ENCODE assay signal across 1 cellular context in the genomic region with DNA sequence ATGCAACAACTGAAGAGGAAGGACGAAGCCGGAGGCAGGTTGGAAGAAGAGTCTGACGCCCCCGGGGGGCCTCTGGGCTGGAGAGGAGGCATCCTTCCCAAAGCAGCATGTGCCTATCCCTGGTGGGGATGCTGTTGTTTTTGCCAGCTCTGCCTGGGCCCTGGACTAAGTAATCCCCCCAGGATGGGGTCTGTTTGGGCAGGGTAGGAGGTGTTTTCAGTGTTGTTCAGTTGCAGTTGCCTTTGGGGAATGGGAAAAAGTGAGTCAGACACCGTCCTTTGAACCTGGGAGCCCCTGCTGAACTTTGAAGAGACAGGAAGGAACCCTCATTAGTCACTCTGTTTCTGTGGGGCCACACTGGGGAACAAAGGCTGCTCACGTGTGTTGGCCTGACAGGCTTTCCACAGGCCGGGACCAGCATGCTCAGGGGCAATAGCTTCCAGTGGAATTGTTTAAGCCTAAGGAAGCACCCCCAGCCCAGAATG.
TF ChIP-seq lines count a peak whose summit lies in the region.

No MANE protein-coding gene starts in this region.

TF ChIP-seq in HepG2, 621 proteins besides CTCF, POLR2A, EP300 and RAD21 (continued from another document and continues in another):
- TF ChIP-seq, protein P1, sequence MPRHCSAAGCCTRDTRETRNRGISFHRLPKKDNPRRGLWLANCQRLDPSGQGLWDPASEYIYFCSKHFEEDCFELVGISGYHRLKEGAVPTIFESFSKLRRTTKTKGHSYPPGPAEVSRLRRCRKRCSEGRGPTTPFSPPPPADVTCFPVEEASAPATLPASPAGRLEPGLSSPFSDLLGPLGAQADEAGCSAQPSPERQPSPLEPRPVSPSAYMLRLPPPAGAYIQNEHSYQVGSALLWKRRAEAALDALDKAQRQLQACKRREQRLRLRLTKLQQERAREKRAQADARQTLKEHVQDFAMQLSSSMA (CRISPR knock-in tag; IDR thresholded peaks at IDR 0.05): no peak
- TF ChIP-seq, protein P2, sequence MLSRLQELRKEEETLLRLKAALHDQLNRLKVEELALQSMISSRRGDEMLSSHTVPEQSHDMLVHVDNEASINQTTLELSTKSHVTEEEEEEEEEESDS (CRISPR knock-in tag; IDR thresholded peaks at IDR 0.05; ENCODE audit: borderline replicate concordance): no peak
- TF ChIP-seq, protein P3, sequence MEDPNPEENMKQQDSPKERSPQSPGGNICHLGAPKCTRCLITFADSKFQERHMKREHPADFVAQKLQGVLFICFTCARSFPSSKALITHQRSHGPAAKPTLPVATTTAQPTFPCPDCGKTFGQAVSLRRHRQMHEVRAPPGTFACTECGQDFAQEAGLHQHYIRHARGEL (CRISPR knock-in tag; IDR thresholded peaks at IDR 0.05): no peak
- TF ChIP-seq BHLHE40 (IDR thresholded peaks at IDR 0.05; ENCODE audit: low read length): peak; percentile 92
- no peak for TF ChIP-seq ZNF460 (CRISPR knock-in tag; IDR thresholded peaks at IDR 0.05; ENCODE audit: borderline replicate concordance)
- TF ChIP-seq, protein P4, sequence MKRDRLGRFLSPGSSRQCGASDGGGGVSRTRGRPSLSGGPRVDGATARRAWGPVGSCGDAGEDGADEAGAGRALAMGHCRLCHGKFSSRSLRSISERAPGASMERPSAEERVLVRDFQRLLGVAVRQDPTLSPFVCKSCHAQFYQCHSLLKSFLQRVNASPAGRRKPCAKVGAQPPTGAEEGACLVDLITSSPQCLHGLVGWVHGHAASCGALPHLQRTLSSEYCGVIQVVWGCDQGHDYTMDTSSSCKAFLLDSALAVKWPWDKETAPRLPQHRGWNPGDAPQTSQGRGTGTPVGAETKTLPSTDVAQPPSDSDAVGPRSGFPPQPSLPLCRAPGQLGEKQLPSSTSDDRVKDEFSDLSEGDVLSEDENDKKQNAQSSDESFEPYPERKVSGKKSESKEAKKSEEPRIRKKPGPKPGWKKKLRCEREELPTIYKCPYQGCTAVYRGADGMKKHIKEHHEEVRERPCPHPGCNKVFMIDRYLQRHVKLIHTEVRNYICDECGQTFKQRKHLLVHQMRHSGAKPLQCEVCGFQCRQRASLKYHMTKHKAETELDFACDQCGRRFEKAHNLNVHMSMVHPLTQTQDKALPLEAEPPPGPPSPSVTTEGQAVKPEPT (CRISPR knock-in tag; IDR thresholded peaks at IDR 0.05; ENCODE audit: low read depth): no peak
- TF ChIP-seq, protein P5, sequence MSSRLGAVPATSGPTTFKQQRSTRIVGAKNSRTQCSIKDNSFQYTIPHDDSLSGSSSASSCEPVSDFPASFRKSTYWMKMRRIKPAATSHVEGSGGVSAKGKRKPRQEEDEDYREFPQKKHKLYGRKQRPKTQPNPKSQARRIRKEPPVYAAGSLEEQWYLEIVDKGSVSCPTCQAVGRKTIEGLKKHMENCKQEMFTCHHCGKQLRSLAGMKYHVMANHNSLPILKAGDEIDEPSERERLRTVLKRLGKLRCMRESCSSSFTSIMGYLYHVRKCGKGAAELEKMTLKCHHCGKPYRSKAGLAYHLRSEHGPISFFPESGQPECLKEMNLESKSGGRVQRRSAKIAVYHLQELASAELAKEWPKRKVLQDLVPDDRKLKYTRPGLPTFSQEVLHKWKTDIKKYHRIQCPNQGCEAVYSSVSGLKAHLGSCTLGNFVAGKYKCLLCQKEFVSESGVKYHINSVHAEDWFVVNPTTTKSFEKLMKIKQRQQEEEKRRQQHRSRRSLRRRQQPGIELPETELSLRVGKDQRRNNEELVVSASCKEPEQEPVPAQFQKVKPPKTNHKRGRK (CRISPR knock-in tag; IDR thresholded peaks at IDR 0.05): no peak
- TF ChIP-seq NR2F1 (CRISPR knock-in tag; IDR thresholded peaks at IDR 0.05): 0 out of 4 replicates have a peak, but pooled peaks of 1 of the 2 experiments have one; percentile 32
- no peak for TF ChIP-seq NR1H2 (CRISPR knock-in tag; IDR thresholded peaks at IDR 0.05; ENCODE audit: borderline replicate concordance, low read depth)
- no peak for TF ChIP-seq SOX6 (IDR thresholded peaks at IDR 0.05)
- peak; percentile 47 for TF ChIP-seq SOX6 (CRISPR knock-in tag; IDR thresholded peaks at IDR 0.05)
- TF ChIP-seq GABPB1 (CRISPR knock-in tag; IDR thresholded peaks at IDR 0.05): no peak
- TF ChIP-seq THAP11 (CRISPR knock-in tag; IDR thresholded peaks at IDR 0.05): no peak
- TF ChIP-seq CBX1 (IDR thresholded peaks at IDR 0.05; ENCODE audit: low read depth): no peak
- no peak for TF ChIP-seq ZNF737 (CRISPR knock-in tag; IDR thresholded peaks at IDR 0.05; ENCODE audit: borderline replicate concordance)
- no peak for TF ChIP-seq GABPA (IDR thresholded peaks at IDR 0.05; ENCODE audit: low read depth, low read length)
- peak; percentile 39; the same call in 1 of the 2 replicates for TF ChIP-seq GABPA (CRISPR knock-in tag; IDR thresholded peaks at IDR 0.05; ENCODE audit: low read depth)
- TF ChIP-seq, protein P6, sequence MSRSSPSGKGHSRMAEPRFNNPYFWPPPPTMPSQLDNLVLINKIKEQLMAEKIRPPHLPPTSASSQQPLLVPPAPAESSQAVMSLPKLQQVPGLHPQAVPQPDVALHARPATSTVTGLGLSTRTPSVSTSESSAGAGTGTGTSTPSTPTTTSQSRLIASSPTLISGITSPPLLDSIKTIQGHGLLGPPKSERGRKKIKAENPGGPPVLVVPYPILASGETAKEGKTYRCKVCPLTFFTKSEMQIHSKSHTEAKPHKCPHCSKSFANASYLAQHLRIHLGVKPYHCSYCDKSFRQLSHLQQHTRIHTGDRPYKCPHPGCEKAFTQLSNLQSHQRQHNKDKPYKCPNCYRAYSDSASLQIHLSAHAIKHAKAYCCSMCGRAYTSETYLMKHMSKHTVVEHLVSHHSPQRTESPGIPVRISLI (CRISPR knock-in tag; IDR thresholded peaks at IDR 0.05; ENCODE audit: borderline replicate concordance): no peak
- TF ChIP-seq SOX13 (IDR thresholded peaks at IDR 0.05): peak; percentile 30; the same call in 1 of the 2 replicates
- TF ChIP-seq SOX13 (CRISPR knock-in tag; conservative IDR thresholded peaks at IDR 0.05 in 1 of 2, IDR thresholded peaks at IDR 0.05 in 1 of 2): peak in 1 of 2 experiments; percentile 25; a peak in 1 of 4 replicates
- TF ChIP-seq ZNF510 (CRISPR knock-in tag; IDR thresholded peaks at IDR 0.05; ENCODE audit: low read depth): no peak
- TF ChIP-seq TCF7 (IDR thresholded peaks at IDR 0.05; ENCODE audit: low read depth): peak; percentile 53; the same call in 1 of the 2 replicates
- TF ChIP-seq ZNF296 (CRISPR knock-in tag; conservative IDR thresholded peaks at IDR 0.05): no peak
- TF ChIP-seq ZNF3 (CRISPR knock-in tag; IDR thresholded peaks at IDR 0.05): no peak
- TF ChIP-seq, protein P7, sequence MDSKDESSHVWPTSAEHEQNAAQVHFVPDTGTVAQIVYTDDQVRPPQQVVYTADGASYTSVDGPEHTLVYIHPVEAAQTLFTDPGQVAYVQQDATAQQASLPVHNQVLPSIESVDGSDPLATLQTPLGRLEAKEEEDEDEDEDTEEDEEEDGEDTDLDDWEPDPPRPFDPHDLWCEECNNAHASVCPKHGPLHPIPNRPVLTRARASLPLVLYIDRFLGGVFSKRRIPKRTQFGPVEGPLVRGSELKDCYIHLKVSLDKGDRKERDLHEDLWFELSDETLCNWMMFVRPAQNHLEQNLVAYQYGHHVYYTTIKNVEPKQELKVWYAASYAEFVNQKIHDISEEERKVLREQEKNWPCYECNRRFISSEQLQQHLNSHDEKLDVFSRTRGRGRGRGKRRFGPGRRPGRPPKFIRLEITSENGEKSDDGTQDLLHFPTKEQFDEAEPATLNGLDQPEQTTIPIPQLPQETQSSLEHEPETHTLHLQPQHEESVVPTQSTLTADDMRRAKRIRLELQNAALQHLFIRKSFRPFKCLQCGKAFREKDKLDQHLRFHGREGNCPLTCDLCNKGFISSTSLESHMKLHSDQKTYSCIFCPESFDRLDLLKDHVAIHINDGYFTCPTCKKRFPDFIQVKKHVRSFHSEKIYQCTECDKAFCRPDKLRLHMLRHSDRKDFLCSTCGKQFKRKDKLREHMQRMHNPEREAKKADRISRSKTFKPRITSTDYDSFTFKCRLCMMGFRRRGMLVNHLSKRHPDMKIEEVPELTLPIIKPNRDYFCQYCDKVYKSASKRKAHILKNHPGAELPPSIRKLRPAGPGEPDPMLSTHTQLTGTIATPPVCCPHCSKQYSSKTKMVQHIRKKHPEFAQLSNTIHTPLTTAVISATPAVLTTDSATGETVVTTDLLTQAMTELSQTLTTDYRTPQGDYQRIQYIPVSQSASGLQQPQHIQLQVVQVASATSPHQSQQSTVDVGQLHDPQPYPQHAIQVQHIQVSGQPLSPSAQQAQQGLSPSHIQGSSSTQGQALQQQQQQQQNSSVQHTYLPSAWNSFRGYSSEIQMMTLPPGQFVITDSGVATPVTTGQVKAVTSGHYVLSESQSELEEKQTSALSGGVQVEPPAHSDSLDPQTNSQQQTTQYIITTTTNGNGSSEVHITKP (CRISPR knock-in tag; IDR thresholded peaks at IDR 0.05; ENCODE audit: low read depth): no peak
- TF ChIP-seq, protein P8, sequence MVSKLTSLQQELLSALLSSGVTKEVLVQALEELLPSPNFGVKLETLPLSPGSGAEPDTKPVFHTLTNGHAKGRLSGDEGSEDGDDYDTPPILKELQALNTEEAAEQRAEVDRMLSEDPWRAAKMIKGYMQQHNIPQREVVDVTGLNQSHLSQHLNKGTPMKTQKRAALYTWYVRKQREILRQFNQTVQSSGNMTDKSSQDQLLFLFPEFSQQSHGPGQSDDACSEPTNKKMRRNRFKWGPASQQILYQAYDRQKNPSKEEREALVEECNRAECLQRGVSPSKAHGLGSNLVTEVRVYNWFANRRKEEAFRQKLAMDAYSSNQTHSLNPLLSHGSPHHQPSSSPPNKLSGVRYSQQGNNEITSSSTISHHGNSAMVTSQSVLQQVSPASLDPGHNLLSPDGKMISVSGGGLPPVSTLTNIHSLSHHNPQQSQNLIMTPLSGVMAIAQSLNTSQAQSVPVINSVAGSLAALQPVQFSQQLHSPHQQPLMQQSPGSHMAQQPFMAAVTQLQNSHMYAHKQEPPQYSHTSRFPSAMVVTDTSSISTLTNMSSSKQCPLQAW (CRISPR knock-in tag; IDR thresholded peaks at IDR 0.05): no peak
- TF ChIP-seq, protein P9, sequence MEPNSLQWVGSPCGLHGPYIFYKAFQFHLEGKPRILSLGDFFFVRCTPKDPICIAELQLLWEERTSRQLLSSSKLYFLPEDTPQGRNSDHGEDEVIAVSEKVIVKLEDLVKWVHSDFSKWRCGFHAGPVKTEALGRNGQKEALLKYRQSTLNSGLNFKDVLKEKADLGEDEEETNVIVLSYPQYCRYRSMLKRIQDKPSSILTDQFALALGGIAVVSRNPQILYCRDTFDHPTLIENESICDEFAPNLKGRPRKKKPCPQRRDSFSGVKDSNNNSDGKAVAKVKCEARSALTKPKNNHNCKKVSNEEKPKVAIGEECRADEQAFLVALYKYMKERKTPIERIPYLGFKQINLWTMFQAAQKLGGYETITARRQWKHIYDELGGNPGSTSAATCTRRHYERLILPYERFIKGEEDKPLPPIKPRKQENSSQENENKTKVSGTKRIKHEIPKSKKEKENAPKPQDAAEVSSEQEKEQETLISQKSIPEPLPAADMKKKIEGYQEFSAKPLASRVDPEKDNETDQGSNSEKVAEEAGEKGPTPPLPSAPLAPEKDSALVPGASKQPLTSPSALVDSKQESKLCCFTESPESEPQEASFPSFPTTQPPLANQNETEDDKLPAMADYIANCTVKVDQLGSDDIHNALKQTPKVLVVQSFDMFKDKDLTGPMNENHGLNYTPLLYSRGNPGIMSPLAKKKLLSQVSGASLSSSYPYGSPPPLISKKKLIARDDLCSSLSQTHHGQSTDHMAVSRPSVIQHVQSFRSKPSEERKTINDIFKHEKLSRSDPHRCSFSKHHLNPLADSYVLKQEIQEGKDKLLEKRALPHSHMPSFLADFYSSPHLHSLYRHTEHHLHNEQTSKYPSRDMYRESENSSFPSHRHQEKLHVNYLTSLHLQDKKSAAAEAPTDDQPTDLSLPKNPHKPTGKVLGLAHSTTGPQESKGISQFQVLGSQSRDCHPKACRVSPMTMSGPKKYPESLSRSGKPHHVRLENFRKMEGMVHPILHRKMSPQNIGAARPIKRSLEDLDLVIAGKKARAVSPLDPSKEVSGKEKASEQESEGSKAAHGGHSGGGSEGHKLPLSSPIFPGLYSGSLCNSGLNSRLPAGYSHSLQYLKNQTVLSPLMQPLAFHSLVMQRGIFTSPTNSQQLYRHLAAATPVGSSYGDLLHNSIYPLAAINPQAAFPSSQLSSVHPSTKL (CRISPR knock-in tag; IDR thresholded peaks at IDR 0.05): peak; percentile 17; the same call in 1 of the 2 replicates
- peak; percentile 77 for TF ChIP-seq FOSL2 (CRISPR knock-in tag; IDR thresholded peaks at IDR 0.05)
- TF ChIP-seq ZNF572 (CRISPR knock-in tag; IDR thresholded peaks at IDR 0.05): no peak
- TF ChIP-seq ZFP36 (IDR thresholded peaks at IDR 0.05; ENCODE audit: borderline replicate concordance, low read depth, low read length, partially characterized antibody): no peak
- TF ChIP-seq RCOR2 (CRISPR knock-in tag; IDR thresholded peaks at IDR 0.05): no peak
- TF ChIP-seq, protein P10, sequence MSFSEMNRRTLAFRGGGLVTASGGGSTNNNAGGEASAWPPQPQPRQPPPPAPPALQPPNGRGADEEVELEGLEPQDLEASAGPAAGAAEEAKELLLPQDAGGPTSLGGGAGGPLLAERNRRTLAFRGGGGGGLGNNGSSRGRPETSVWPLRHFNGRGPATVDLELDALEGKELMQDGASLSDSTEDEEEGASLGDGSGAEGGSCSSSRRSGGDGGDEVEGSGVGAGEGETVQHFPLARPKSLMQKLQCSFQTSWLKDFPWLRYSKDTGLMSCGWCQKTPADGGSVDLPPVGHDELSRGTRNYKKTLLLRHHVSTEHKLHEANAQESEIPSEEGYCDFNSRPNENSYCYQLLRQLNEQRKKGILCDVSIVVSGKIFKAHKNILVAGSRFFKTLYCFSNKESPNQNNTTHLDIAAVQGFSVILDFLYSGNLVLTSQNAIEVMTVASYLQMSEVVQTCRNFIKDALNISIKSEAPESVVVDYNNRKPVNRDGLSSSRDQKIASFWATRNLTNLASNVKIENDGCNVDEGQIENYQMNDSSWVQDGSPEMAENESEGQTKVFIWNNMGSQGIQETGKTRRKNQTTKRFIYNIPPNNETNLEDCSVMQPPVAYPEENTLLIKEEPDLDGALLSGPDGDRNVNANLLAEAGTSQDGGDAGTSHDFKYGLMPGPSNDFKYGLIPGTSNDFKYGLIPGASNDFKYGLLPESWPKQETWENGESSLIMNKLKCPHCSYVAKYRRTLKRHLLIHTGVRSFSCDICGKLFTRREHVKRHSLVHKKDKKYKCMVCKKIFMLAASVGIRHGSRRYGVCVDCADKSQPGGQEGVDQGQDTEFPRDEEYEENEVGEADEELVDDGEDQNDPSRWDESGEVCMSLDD (CRISPR knock-in tag; IDR thresholded peaks at IDR 0.05; ENCODE audit: borderline replicate concordance): peak; percentile 59; the same call in 1 of the 2 replicates
- no peak for TF ChIP-seq MED13 (CRISPR knock-in tag; IDR thresholded peaks at IDR 0.05)
- no peak for TF ChIP-seq HDAC2 (CRISPR knock-in tag; IDR thresholded peaks at IDR 0.05)
- no peak for TF ChIP-seq ZNF225 (CRISPR knock-in tag; IDR thresholded peaks at IDR 0.05)
- TF ChIP-seq MEIS1 (CRISPR knock-in tag; IDR thresholded peaks at IDR 0.05; ENCODE audit: borderline replicate concordance): no peak
- TF ChIP-seq ZNF232 (CRISPR knock-in tag; IDR thresholded peaks at IDR 0.05; ENCODE audit: borderline replicate concordance): no peak
- TF ChIP-seq SOX5 (CRISPR knock-in tag; IDR thresholded peaks at IDR 0.05; ENCODE audit: borderline replicate concordance): peak; percentile 78
- no peak for TF ChIP-seq ZBTB7A (CRISPR knock-in tag; IDR thresholded peaks at IDR 0.05)
- no peak for TF ChIP-seq ATM (IDR thresholded peaks at IDR 0.05; ENCODE audit: borderline replicate concordance)
- TF ChIP-seq, protein P11, sequence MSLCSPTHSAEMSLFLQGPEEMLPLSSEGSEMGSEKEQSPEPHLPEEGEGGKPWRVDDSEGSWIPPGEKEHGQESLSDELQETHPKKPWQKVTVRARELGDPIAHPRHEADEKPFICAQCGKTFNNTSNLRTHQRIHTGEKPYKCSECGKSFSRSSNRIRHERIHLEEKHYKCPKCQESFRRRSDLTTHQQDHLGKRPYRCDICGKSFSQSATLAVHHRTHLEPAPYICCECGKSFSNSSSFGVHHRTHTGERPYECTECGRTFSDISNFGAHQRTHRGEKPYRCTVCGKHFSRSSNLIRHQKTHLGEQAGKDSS (CRISPR knock-in tag; IDR thresholded peaks at IDR 0.05; ENCODE audit: borderline replicate concordance, low read depth): no peak
